In the genomic region with DNA sequence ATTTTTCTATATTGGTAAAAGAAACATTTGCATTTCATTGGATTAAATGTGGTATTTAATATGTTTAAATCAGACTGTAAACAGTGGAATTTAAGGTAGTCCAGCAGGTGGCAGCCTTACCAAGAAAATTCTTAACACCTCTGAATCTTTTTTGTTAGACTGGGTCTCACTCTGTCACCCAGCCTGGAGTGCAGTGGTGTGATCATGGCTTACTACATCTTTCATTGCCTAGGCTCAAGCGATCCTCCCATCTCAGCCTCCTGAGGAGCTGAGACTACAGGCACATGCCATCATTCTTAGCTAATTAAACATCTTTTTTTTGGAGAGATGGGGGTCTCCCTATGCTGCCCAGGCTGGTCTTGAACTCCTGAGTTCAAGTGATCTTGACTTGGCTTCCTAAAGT, we compare ENCODE assay signal across 8 cellular contexts.
DNase-seq lines count a peak whose midpoint lies in the region; ATAC-seq and TF ChIP-seq lines count a peak whose summit lies in the region.

No MANE protein-coding gene starts in this region.

- H3K36me3 Mint-ChIP-seq in activated CD4-positive, alpha-beta memory T cell treated with anti-CD3 and anti-CD28 coated beads for 36 hours = peaks cover 11% of the 10 kb centered on the region

- no peaks in the 10 kb centered on the region for H3K27me3 Mint-ChIP-seq in activated CD4-positive, alpha-beta memory T cell treated with anti-CD3 and anti-CD28 coated beads for 36 hours

- H3K27ac ChIP-seq in aorta (ENCODE audit: low read depth in 1 of 2, low read length in 2 of 2) = no peak overlapping the region

- CTCF ChIA-PET in activated CD4-positive, alpha-beta memory T cell treated with anti-CD3 and anti-CD28 coated beads for 36 hours (lab: Charles Lee) = interaction anchor here (0.6 to 1.4 kb wide), 3 partner anchors 443 to 489 kb away, joined by 3 to 6 read pairs (median 6); no protein-coding TSS in a partner anchor

- no peak overlapping the region for H3K4me3 ChIP-seq in fibroblast of the aortic adventitia (ENCODE audit: low read depth, low read length)
- no peak overlapping the region for H3K4me3 ChIP-seq in aorta (ENCODE audit: low read length in 2 of 2)

- H3K9me3 ChIP-seq in aorta (ENCODE audit: control insufficient read depth, low read length) = no peaks in the 10 kb centered on the region

- no peaks in the 10 kb centered on the region for H3K36me3 ChIP-seq in aorta (ENCODE audit: control insufficient read depth in 1 of 2, insufficient read depth in 2 of 2, low read length in 1 of 2)

- H3K9me3 Mint-ChIP-seq in activated CD4-positive, alpha-beta memory T cell treated with anti-CD3 and anti-CD28 coated beads for 36 hours = no peaks in the 10 kb centered on the region

- no peak overlapping the region for H3K27ac Mint-ChIP-seq in activated CD4-positive, alpha-beta memory T cell treated with anti-CD3 and anti-CD28 coated beads for 36 hours

- DNase-seq in Ammon's horn (ENCODE audit: low spot score) (peak; percentile 48), GM13977 (ENCODE audit: low spot score) (peak; percentile 25), NCI-H460 (ENCODE audit: extremely low read depth, low read depth) (peak; percentile 47), fibroblast of the aortic adventitia (ENCODE audit: low read depth) (peak; percentile 67), pons (ENCODE audit: low spot score) (peak; percentile 62), aorta (no peak)
- DNase-seq in activated CD4-positive, alpha-beta memory T cell treated with anti-CD3 and anti-CD28 coated beads for 36 hours = peak; percentile 38

- intact Hi-C loops in activated CD4-positive, alpha-beta memory T cell treated with anti-CD3 and anti-CD28 coated beads for 36 hours (cut with micrococcal nuclease) = loop anchor here (1.0 kb wide), 1 partner anchor 486 kb away; no protein-coding TSS in a partner anchor
- intact Hi-C loops in aorta (cut with DNase I) = loop anchor here (5.0 kb wide), 1 partner anchor 484 kb away; no protein-coding TSS in a partner anchor

- ATAC-seq in aorta (ENCODE audit: low FRiP score) (no peak), GM18511 (IDR thresholded peaks at IDR 0.05; ENCODE audit: unreplicated experiment) (no peak)

- no peaks in the 10 kb centered on the region for H3K27me3 ChIP-seq in aorta (ENCODE audit: control insufficient read depth in 1 of 2, insufficient read depth in 2 of 2, low read length in 1 of 2)

- in situ Hi-C loops in GM13977 (cut with MboI; ENCODE audit: low pct_unique_long_range_greater_than_20kb, low sequenced_read_pairs, unreplicated experiment) = loop anchor here (10.0 to 25.0 kb wide), 2 partner anchors 477 to 729 kb away; a partner anchor contains a TSS

- POLR2A ChIA-PET in activated CD4-positive, alpha-beta memory T cell treated with anti-CD3 and anti-CD28 coated beads for 36 hours (lab: Charles Lee) = no interaction called here

- no peaks in the 10 kb centered on the region for H3K4me1 Mint-ChIP-seq in activated CD4-positive, alpha-beta memory T cell treated with anti-CD3 and anti-CD28 coated beads for 36 hours (ENCODE audit: low read depth)

- TF ChIP-seq CTCF in GM13977 (IDR thresholded peaks at IDR 0.05; ENCODE audit: extremely low read depth, insufficient read depth, missing control alignments) = peak; percentile 45
- TF ChIP-seq CTCF in fibroblast of the aortic adventitia (IDR thresholded peaks at IDR 0.05; ENCODE audit: insufficient read depth, low read length) = peak; percentile 47

- WGBS in aorta, 2 donors = 51 to 54% methylated on average over 1 of the region's 1 CpG

- H3K4me1 ChIP-seq in aorta (ENCODE audit: control insufficient read depth in 1 of 2, insufficient read depth in 2 of 2, low read length in 2 of 2) = no peaks in the 10 kb centered on the region

- H3K4me3 Mint-ChIP-seq in activated CD4-positive, alpha-beta memory T cell treated with anti-CD3 and anti-CD28 coated beads for 36 hours = no peak overlapping the region

Comparison
In these comparisons a context has a peak if more than half of its experiments do, and no peak if none do; other contexts are left out.
1. DNase-seq: peak in Ammon's horn (single experiment), GM13977 (single experiment), NCI-H460 (single experiment), activated CD4-positive, alpha-beta memory T cell treated with anti-CD3 and anti-CD28 coated beads for 36 hours (single experiment), fibroblast of the aortic adventitia (single experiment) and pons (single experiment); none in aorta (0 of 2).